Comparison of ENCODE assay signal across 33 cellular contexts in genomic region chr1:96072021-96072420, GRCh38.
"Had no signal": no experiment of that assay in that cellular context is flagged by ENCODE, and none has a peak within 500 bp of the region (broad histone marks: within the 10 kb centered on the region; RNA-seq: fewer than 3 reads in every experiment).

No MANE protein-coding gene starts in this region.

- FAIRE-seq: kidney, pancreas had no signal

- DNase-seq: activated B cell treated with CpG ODN at 0.5 μM for 24 hours; activated CD4-positive, alpha-beta T cell treated with anti-CD3 and anti-CD28 coated beads for 36 hours; activated CD8-positive, alpha-beta memory T cell treated with anti-CD3 and anti-CD28 coated beads, Interleukin-2, amount 10 ng/mL, durations not matched to agents 7 days and 5 days; activated CD8-positive, alpha-beta T cell treated with anti-CD3 and anti-CD28 coated beads, Interleukin-2, amount 10 ng/mL, durations not matched to agents 7 days and 5 days; activated naive CD8-positive, alpha-beta T cell treated with anti-CD3 and anti-CD28 coated beads, Interleukin-2, amount 50 U/mL, for 24 hours; activated T-cell treated with anti-CD3 and anti-CD28 coated beads, Interleukin-2, amount 50 U/mL, for 48 hours; cerebellar nuclear complex; colonic mucosa; dorsolateral prefrontal cortex; effector memory CD4-positive, alpha-beta T cell; erythroblast; kidney; naive thymus-derived CD8-positive, alpha-beta T cell; nucleus accumbens; pancreas; stimulated activated CD4-positive, alpha-beta T cell treated with anti-CD3 and anti-CD28 coated beads, Interleukin-15, amount 100 ng/mL, for 24 hours; stimulated activated CD4-positive, alpha-beta T cell treated with anti-CD3 and anti-CD28 coated beads, Interleukin-2, amount 100 ng/mL, for 24 hours; stimulated activated naive B cell treated with anti-CD40 and anti-IgM and Interleukin-4, amounts not matched to agents 10 μg/mL and 1 μg/mL and 100 μg/mL, for 72 hours; stomach; T-helper 1 cell; tibial artery; upper lobe of right lung had no signal

- H2AFZ ChIP-seq: hepatocyte had no signal

- H3K36me3 Mint-ChIP-seq: activated CD8-positive, alpha-beta memory T cell treated with anti-CD3 and anti-CD28 coated beads, Interleukin-2, amount 10 ng/mL, durations not matched to agents 7 days and 5 days; activated naive CD4-positive, alpha-beta T cell treated with anti-CD3 and anti-CD28 coated beads, Interleukin-2, amount 50 U/mL, for 24 hours; brain; mesothelial cell of epicardium; naive thymus-derived CD8-positive, alpha-beta T cell; stimulated activated naive B cell treated with anti-CD40 and anti-IgM and Interleukin-4, amounts not matched to agents 10 μg/mL and 1 μg/mL and 100 μg/mL, for 72 hours had no signal

- H3K27me3 ChIP-seq: cardiac muscle cell, colonic mucosa, gastroesophageal sphincter, hepatocyte, pancreas, right atrium auricular region, stomach, suprapubic skin, tibial artery, upper lobe of right lung had no signal

- H3K4me1 Mint-ChIP-seq: activated B cell treated with CpG ODN at 0.5 μM for 24 hours; activated CD4-positive, alpha-beta T cell treated with anti-CD3 and anti-CD28 coated beads for 36 hours; activated CD8-positive, alpha-beta memory T cell treated with anti-CD3 and anti-CD28 coated beads, Interleukin-2, amount 10 ng/mL, durations not matched to agents 7 days and 5 days; activated naive CD4-positive, alpha-beta T cell treated with anti-CD3 and anti-CD28 coated beads, Interleukin-2, amount 50 U/mL, for 24 hours; activated naive CD8-positive, alpha-beta T cell treated with anti-CD3 and anti-CD28 coated beads, Interleukin-2, amount 50 U/mL, for 24 hours; naive thymus-derived CD8-positive, alpha-beta T cell; neural crest cell; stimulated activated naive B cell treated with anti-CD40 and anti-IgM and Interleukin-4, amounts not matched to agents 10 μg/mL and 1 μg/mL and 100 μg/mL, for 72 hours had no signal

- ATAC-seq: activated CD4-positive, alpha-beta T cell treated with anti-CD3 and anti-CD28 coated beads for 36 hours; activated CD8-positive, alpha-beta memory T cell treated with anti-CD3 and anti-CD28 coated beads, Interleukin-2, amount 10 ng/mL, durations not matched to agents 7 days and 5 days; activated CD8-positive, alpha-beta T cell treated with anti-CD3 and anti-CD28 coated beads, Interleukin-2, amount 10 ng/mL, durations not matched to agents 7 days and 5 days; activated naive CD8-positive, alpha-beta T cell treated with anti-CD3 and anti-CD28 coated beads, Interleukin-2, amount 50 U/mL, for 24 hours; gastroesophageal sphincter; naive thymus-derived CD8-positive, alpha-beta T cell; pancreas; stimulated activated naive B cell treated with anti-CD40 and anti-IgM and Interleukin-4, amounts not matched to agents 10 μg/mL and 1 μg/mL and 100 μg/mL, for 72 hours; upper lobe of right lung had no signal

- H3K27me3 Mint-ChIP-seq: activated B cell treated with CpG ODN at 0.5 μM for 24 hours; activated CD4-positive, alpha-beta T cell treated with anti-CD3 and anti-CD28 coated beads for 36 hours; activated CD8-positive, alpha-beta memory T cell treated with anti-CD3 and anti-CD28 coated beads, Interleukin-2, amount 10 ng/mL, durations not matched to agents 7 days and 5 days; activated naive CD4-positive, alpha-beta T cell treated with anti-CD3 and anti-CD28 coated beads, Interleukin-2, amount 50 U/mL, for 24 hours; activated naive CD8-positive, alpha-beta T cell treated with anti-CD3 and anti-CD28 coated beads, Interleukin-2, amount 50 U/mL, for 24 hours; stimulated activated naive B cell treated with anti-CD40 and anti-IgM and Interleukin-4, amounts not matched to agents 10 μg/mL and 1 μg/mL and 100 μg/mL, for 72 hours had no signal

- H3K4me1 ChIP-seq: colonic mucosa, pancreas, right atrium auricular region, upper lobe of right lung had no signal

- H3K27ac Mint-ChIP-seq: activated B cell treated with CpG ODN at 0.5 μM for 24 hours; activated CD4-positive, alpha-beta T cell treated with anti-CD3 and anti-CD28 coated beads for 36 hours; activated CD8-positive, alpha-beta memory T cell treated with anti-CD3 and anti-CD28 coated beads, Interleukin-2, amount 10 ng/mL, durations not matched to agents 7 days and 5 days; activated CD8-positive, alpha-beta T cell treated with anti-CD3 and anti-CD28 coated beads, Interleukin-2, amount 10 ng/mL, durations not matched to agents 7 days and 5 days; activated naive CD4-positive, alpha-beta T cell treated with anti-CD3 and anti-CD28 coated beads, Interleukin-2, amount 50 U/mL, for 24 hours; activated naive CD8-positive, alpha-beta T cell treated with anti-CD3 and anti-CD28 coated beads, Interleukin-2, amount 50 U/mL, for 24 hours; activated T-helper 2 cell treated with anti-CD3 and anti-CD28 coated beads, Interferon-gamma antibody, Interleukin-2, Interleukin-4, amounts not matched to agents 10 μg/mL and 5 μg/mL and 100 μg/mL, durations not matched to agents 14 hours and 24 hours and 36 hours; brain; mesothelial cell of epicardium; naive thymus-derived CD8-positive, alpha-beta T cell; stimulated activated naive B cell treated with anti-CD40 and anti-IgM and Interleukin-4, amounts not matched to agents 10 μg/mL and 1 μg/mL and 100 μg/mL, for 72 hours; T-helper 2 cell treated with Interferon-gamma antibody and Interleukin-4, amounts not matched to agents 5 μg/mL and 100 μg/mL, for 36 hours had no signal

- H3K36me3 ChIP-seq: cardiac muscle cell, colonic mucosa, gastroesophageal sphincter, pancreas, right atrium auricular region, stomach, suprapubic skin, tibial artery, upper lobe of right lung had no signal

- H3K9me3 Mint-ChIP-seq: activated naive CD4-positive, alpha-beta T cell treated with anti-CD3 and anti-CD28 coated beads, Interleukin-2, amount 50 U/mL, for 24 hours; neural crest cell had no signal

- H3K9me3 ChIP-seq: colonic mucosa, gastroesophageal sphincter, pancreas, right atrium auricular region, stomach, suprapubic skin, upper lobe of right lung had no signal

- H3K4me3 Mint-ChIP-seq: activated B cell treated with CpG ODN at 0.5 μM for 24 hours; activated CD4-positive, alpha-beta T cell treated with anti-CD3 and anti-CD28 coated beads for 36 hours; activated CD8-positive, alpha-beta memory T cell treated with anti-CD3 and anti-CD28 coated beads, Interleukin-2, amount 10 ng/mL, durations not matched to agents 7 days and 5 days; activated CD8-positive, alpha-beta T cell treated with anti-CD3 and anti-CD28 coated beads, Interleukin-2, amount 10 ng/mL, durations not matched to agents 7 days and 5 days; activated naive CD4-positive, alpha-beta T cell treated with anti-CD3 and anti-CD28 coated beads, Interleukin-2, amount 50 U/mL, for 24 hours; activated naive CD8-positive, alpha-beta T cell treated with anti-CD3 and anti-CD28 coated beads, Interleukin-2, amount 50 U/mL, for 24 hours; brain; mesothelial cell of epicardium; naive thymus-derived CD8-positive, alpha-beta T cell; neural crest cell; stimulated activated naive B cell treated with anti-CD40 and anti-IgM and Interleukin-4, amounts not matched to agents 10 μg/mL and 1 μg/mL and 100 μg/mL, for 72 hours; T-helper 2 cell treated with Interferon-gamma antibody and Interleukin-4, amounts not matched to agents 5 μg/mL and 100 μg/mL, for 36 hours had no signal

- H3K27ac ChIP-seq: cardiac muscle cell, colonic mucosa, dorsolateral prefrontal cortex, gastroesophageal sphincter, hepatocyte, pancreas, right atrium auricular region, stomach, suprapubic skin, tibial artery, upper lobe of right lung had no signal

- H3K4me3 ChIP-seq: cardiac muscle cell, colonic mucosa, dorsolateral prefrontal cortex, gastroesophageal sphincter, hepatocyte, pancreas, right atrium auricular region, stomach, suprapubic skin, tibial artery, upper lobe of right lung had no signal

- H3K4me2 ChIP-seq: hepatocyte had no signal

- H3K79me2 ChIP-seq: hepatocyte had no signal
